Comparison of ENCODE assay signal across 17 cellular contexts in genomic region chr16:10561001-10561400, GRCh38. TPM values are rescaled to one million over a fixed set of nuclear protein-coding genes. Genes with fewer than 3 reads are reported as not detected.
A peak's percentile ranks its signal among the peaks of the same experiment; 100 is the strongest.
DNase-seq lines count a peak whose midpoint lies in the region; ATAC-seq and TF ChIP-seq lines count a peak whose summit lies in the region.
"Had no signal": no experiment of that assay in that cellular context is flagged by ENCODE, and none has a peak within 500 bp of the region (broad histone marks: within the 10 kb centered on the region; RNA-seq: fewer than 3 reads in every experiment).

No MANE protein-coding gene starts in this region.

- H3K36me3 Mint-ChIP-seq in stimulated activated naive B cell treated with anti-CD40 and anti-IgM and Interleukin-4, amounts not matched to agents 10 μg/mL and 1 μg/mL and 100 μg/mL, for 72 hours: no peaks in the 10 kb centered on the region
- peaks cover 30% of the 10 kb centered on the region for H3K36me3 Mint-ChIP-seq in HFFc6 (ENCODE audit: low read depth)
- no peaks in the 10 kb centered on the region for H3K36me3 Mint-ChIP-seq in effector memory CD8-positive, alpha-beta T cell (ENCODE audit: insufficient read depth)
- H3K36me3 Mint-ChIP-seq: CD4-positive, alpha-beta memory T cell had no signal

- peak; percentile 61 for DNase-seq in Ammon's horn (ENCODE audit: low spot score)
- peak; percentile 23 for DNase-seq in KBM-7
- DNase-seq in stimulated activated naive B cell treated with anti-CD40 and anti-IgM and Interleukin-4, amounts not matched to agents 10 μg/mL and 1 μg/mL and 100 μg/mL, for 72 hours: no peak
- no peak for DNase-seq in HFFc6
- DNase-seq in GM23248: no peak
- DNase-seq in effector memory CD8-positive, alpha-beta T cell: no peak
- DNase-seq: CD4-positive, alpha-beta memory T cell; DND-41; GDM1; H9; NCI-H1417 treated with DMSO at 0.1 percent for 48 hours; NCI-H2029 treated with DMSO at 0.1 percent for 48 hours; NCI-H524; SIG-M5 had no signal

- no peak overlapping the region for H2AFZ ChIP-seq in GM23248

- peak overlapping the region in 3 of 4 donors; percentile 30 to 83 (median 53) for H3K27ac ChIP-seq in gastroesophageal sphincter
- no peak overlapping the region for H3K27ac ChIP-seq in GM23248

- no peak for TF ChIP-seq POLR2A in gastroesophageal sphincter (IDR thresholded peaks at IDR 0.05)

- 65 to 89% methylated on average over 3 of the region's 3 CpGs for WGBS in gastroesophageal sphincter (ENCODE audit: low coverage in 1 of 2), 2 donors
- WGBS in GM23248 (ENCODE audit: low coverage in 1 of 2, low lambda C conversion rate in 2 of 2, missing lambda C conversion rate in 2 of 2), 2 experiments: 96 to 97% methylated on average over 3 of the region's 3 CpGs

- H3K4me1 Mint-ChIP-seq in stimulated activated naive B cell treated with anti-CD40 and anti-IgM and Interleukin-4, amounts not matched to agents 10 μg/mL and 1 μg/mL and 100 μg/mL, for 72 hours: peaks cover 10 to 29% of the 10 kb centered on the region in 2 donors
- H3K4me1 Mint-ChIP-seq in HFFc6 (ENCODE audit: low read depth): peaks cover 18% of the 10 kb centered on the region
- no peaks in the 10 kb centered on the region for H3K4me1 Mint-ChIP-seq in effector memory CD8-positive, alpha-beta T cell (ENCODE audit: low read depth in 2 of 2)
- H3K4me1 Mint-ChIP-seq: CD4-positive, alpha-beta memory T cell; H9 had no signal

- no peaks in the 10 kb centered on the region for H3K9me3 ChIP-seq in gastroesophageal sphincter
- no peaks in the 10 kb centered on the region for H3K9me3 ChIP-seq in GM23248 (ENCODE audit: low read depth)

- H3F3A ChIP-seq in GM23248 (ENCODE audit: insufficient read depth): peaks cover 18% of the 10 kb centered on the region; the same call in 1 of the 2 replicates

- peak overlapping the region; percentile 77 for H3K27ac Mint-ChIP-seq in stimulated activated naive B cell treated with anti-CD40 and anti-IgM and Interleukin-4, amounts not matched to agents 10 μg/mL and 1 μg/mL and 100 μg/mL, for 72 hours
- H3K27ac Mint-ChIP-seq in HFFc6: no peak overlapping the region
- no peak overlapping the region for H3K27ac Mint-ChIP-seq in effector memory CD8-positive, alpha-beta T cell
- H3K27ac Mint-ChIP-seq: H9 had no signal

- no peaks in the 10 kb centered on the region for H3K27me3 Mint-ChIP-seq in stimulated activated naive B cell treated with anti-CD40 and anti-IgM and Interleukin-4, amounts not matched to agents 10 μg/mL and 1 μg/mL and 100 μg/mL, for 72 hours
- H3K27me3 Mint-ChIP-seq in HFFc6 (ENCODE audit: insufficient read depth): peaks cover 2% of the 10 kb centered on the region
- peaks cover 15 to 51% of the 10 kb centered on the region in 2 donors for H3K27me3 Mint-ChIP-seq in effector memory CD8-positive, alpha-beta T cell

- peaks cover 86% of the 10 kb centered on the region for H3K79me2 ChIP-seq in GM23248 (ENCODE audit: insufficient read depth)

- H3K4me2 ChIP-seq in GM23248 (ENCODE audit: unreplicated experiment): no peak overlapping the region

- no peak for TF ChIP-seq EP300 in gastroesophageal sphincter (IDR thresholded peaks at IDR 0.05)

- no peak for TF ChIP-seq CTCF in gastroesophageal sphincter (IDR thresholded peaks at IDR 0.05)
- TF ChIP-seq CTCF in HFFc6 (IDR thresholded peaks at IDR 0.05): no peak

- in situ Hi-C loops in KBM-7 (cut with MboI; ENCODE audit: low pct_unique_long_range_greater_than_20kb, low sequenced_read_pairs) (no loop called here), GM23248 (cut with MboI) (no loop called here)

- H3K4me3 Mint-ChIP-seq in stimulated activated naive B cell treated with anti-CD40 and anti-IgM and Interleukin-4, amounts not matched to agents 10 μg/mL and 1 μg/mL and 100 μg/mL, for 72 hours: no peak overlapping the region
- no peak overlapping the region for H3K4me3 Mint-ChIP-seq in HFFc6
- H3K4me3 Mint-ChIP-seq in effector memory CD8-positive, alpha-beta T cell: no peak overlapping the region
- H3K4me3 Mint-ChIP-seq: CD4-positive, alpha-beta memory T cell; H9 had no signal

- no peaks in the 10 kb centered on the region for H4K20me1 ChIP-seq in GM23248 (ENCODE audit: insufficient read depth)

- H3K9me3 Mint-ChIP-seq in stimulated activated naive B cell treated with anti-CD40 and anti-IgM and Interleukin-4, amounts not matched to agents 10 μg/mL and 1 μg/mL and 100 μg/mL, for 72 hours: peaks cover 3% of the 10 kb centered on the region in 2 donors
- peaks cover 10% of the 10 kb centered on the region for H3K9me3 Mint-ChIP-seq in HFFc6
- peaks cover 0 to 1% of the 10 kb centered on the region in 2 donors for H3K9me3 Mint-ChIP-seq in effector memory CD8-positive, alpha-beta T cell

- no peak overlapping the region for H3K4me3 ChIP-seq in gastroesophageal sphincter
- no peak overlapping the region for H3K4me3 ChIP-seq in GM23248

- ATAC-seq in gastroesophageal sphincter (no peak), HG02798 (IDR thresholded peaks at IDR 0.05; ENCODE audit: poor library complexity, unreplicated experiment) (no peak)
- ATAC-seq in stimulated activated naive B cell treated with anti-CD40 and anti-IgM and Interleukin-4, amounts not matched to agents 10 μg/mL and 1 μg/mL and 100 μg/mL, for 72 hours (replicated peaks): no peak
- no peak for ATAC-seq in effector memory CD8-positive, alpha-beta T cell (replicated peaks)
- ATAC-seq: HepG2 had no signal

- H3K36me3 ChIP-seq in gastroesophageal sphincter: no peaks in the 10 kb centered on the region
- H3K36me3 ChIP-seq in GM23248 (ENCODE audit: low read depth): 0 out of 2 replicates have a peak, but pooled peaks cover 3% of the 10 kb centered on the region

- H3K9ac ChIP-seq in GM23248: no peak overlapping the region

- no peaks in the 10 kb centered on the region for H3K9me2 ChIP-seq in GM23248 (ENCODE audit: insufficient read depth)

- H3K27me3 ChIP-seq in gastroesophageal sphincter (no peaks in the 10 kb centered on the region), GM23248 (replicated peaks; ENCODE audit: insufficient read depth) (no peaks in the 10 kb centered on the region)

- H3K4me1 ChIP-seq in gastroesophageal sphincter: peaks cover 0 to 88% (median 31%) of the 10 kb centered on the region in 3 donors
- peaks cover 18% of the 10 kb centered on the region for H3K4me1 ChIP-seq in GM23248 (ENCODE audit: insufficient read depth)

RNA-seq across cellular contexts. Expression of gene EMP2, which starts 19.4 kb away (rescaled TPM):
- total RNA-seq in gastroesophageal sphincter: 10 to 100 TPM; 52.8 to 94.7 (median 69.7) TPM
- total RNA-seq in HFFc6 (2021; fragmentation: NEBNext Ultra II Directional; extraction: Animal tissue kit (Norgen Biotek cat#: 25700)): 10 to 100 TPM; 14.3 to 35.7 (median 29.7) TPM
- total RNA-seq in GM23248 (2014; rRNA removed; shearing (Covaris generic)): 23.0 and 26.0 TPM in 2 replicates
- 65.7 and 73.7 TPM in 2 replicates for polyA plus RNA-seq in GM23248 (2016; fragmentation: Nextera tagmentation; extraction: Ambion mirVana)
- total RNA-seq: CD4-positive, alpha-beta memory T cell had no signal
- polyA plus RNA-seq: CD4-positive, alpha-beta memory T cell had no signal

Comparison
In these comparisons a context has a peak if more than half of its experiments do, and no peak if none do; other contexts are left out.
1. DNase-seq: peak in Ammon's horn (single experiment) and KBM-7 (single experiment); none in stimulated activated naive B cell treated with anti-CD40 and anti-IgM and Interleukin-4, amounts not matched to agents 10 μg/mL and 1 μg/mL and 100 μg/mL, for 72 hours (single experiment), HFFc6 (single experiment), GM23248 (single experiment) and effector memory CD8-positive, alpha-beta T cell (0 of 3).